ENCODE assay signal across 9 cellular contexts in the genomic region with DNA sequence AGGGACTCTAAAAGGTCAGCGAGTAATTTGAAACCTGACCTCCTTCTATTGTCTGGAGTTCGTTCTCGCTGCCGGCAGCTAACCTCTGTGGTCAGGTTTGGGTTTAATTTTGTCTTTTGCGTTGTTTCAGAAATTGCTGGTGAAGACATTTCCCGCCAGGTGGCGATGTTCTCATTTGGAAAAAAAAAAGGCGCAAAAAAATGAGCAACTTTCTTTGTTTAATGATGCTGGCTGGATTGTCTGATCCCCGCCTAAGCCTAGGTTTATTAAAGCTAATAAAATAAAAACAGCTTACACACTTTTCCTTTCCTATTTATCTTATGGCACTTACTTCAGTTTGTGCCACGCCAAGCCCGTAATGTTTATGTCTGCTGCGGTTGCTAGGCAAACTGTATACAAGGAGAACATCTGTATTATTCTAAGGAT.
A peak's percentile ranks its signal among the peaks of the same experiment; 100 is the strongest.
DNase-seq lines count a peak whose midpoint lies in the region; ATAC-seq, FAIRE-seq and TF ChIP-seq lines count a peak whose summit lies in the region.
"Had no signal": no experiment of that assay in that cellular context is flagged by ENCODE, and none has a peak within 500 bp of the region (broad histone marks: within the 10 kb centered on the region; RNA-seq: fewer than 3 reads in every experiment).

No MANE protein-coding gene starts in this region.

- no peaks in the 10 kb centered on the region for H3K36me3 ChIP-seq in CD8-positive, alpha-beta T cell (ENCODE audit: insufficient read depth, low read length)
- H3K36me3 ChIP-seq: neutrophil had no signal

- H3K36me3 Mint-ChIP-seq in CD8-positive, alpha-beta T cell: no peaks in the 10 kb centered on the region
- H3K36me3 Mint-ChIP-seq in mesothelial cell of epicardium: no peaks in the 10 kb centered on the region

- no peak for ATAC-seq in CD8-positive, alpha-beta T cell
- ATAC-seq in GM21619 (IDR thresholded peaks at IDR 0.05; ENCODE audit: unreplicated experiment): no peak

- no peak overlapping the region for H3K4me3 ChIP-seq in CD8-positive, alpha-beta T cell (ENCODE audit: low read depth, low read length)

- FAIRE-seq in GM18507 (lab: Jason Lieb, UNC): peak; percentile 71

- H3K27me3 Mint-ChIP-seq in CD8-positive, alpha-beta T cell (ENCODE audit: low read depth): peaks cover 18% of the 10 kb centered on the region
- H3K27me3 Mint-ChIP-seq in mesothelial cell of epicardium (ENCODE audit: low read depth): peaks cover 26% of the 10 kb centered on the region

- intact Hi-C loops in CD8-positive, alpha-beta T cell (cut with DNase I, micrococcal nuclease): loop anchor here in 1 of 2 experiments (10.0 kb wide), 1 partner anchor 1664 kb away; no protein-coding TSS in a partner anchor

- no peak overlapping the region for H3K4me3 Mint-ChIP-seq in CD8-positive, alpha-beta T cell
- H3K4me3 Mint-ChIP-seq in mesothelial cell of epicardium: peak overlapping the region; percentile 2

- H3K27me3 ChIP-seq in CD8-positive, alpha-beta T cell (ENCODE audit: insufficient read depth, low read length): no peaks in the 10 kb centered on the region

- DNase-seq in CD8-positive, alpha-beta T cell: no peak
- DNase-seq in GM18507 (ENCODE audit: extremely low spot score, insufficient read length, low read depth): no peak
- DNase-seq in NOMO-1 treated with DMSO at 0.1 percent for 48 hours (lab: John Stamatoyannopoulos, UW; ENCODE audit: unreplicated experiment): peak; percentile 33
- peak; percentile 1 for DNase-seq in cerebellum (ENCODE audit: low spot score)
- peak in 1 of 2 experiments; percentile 62 for DNase-seq in mesothelial cell of epicardium (ENCODE audit: low spot score in 2 of 2, unreplicated experiment in 2 of 2)
- no peak for DNase-seq in NK-92 (lab: John Stamatoyannopoulos, UW; ENCODE audit: unreplicated experiment)
- DNase-seq in NCI-H2081 treated with DMSO at 0.1 percent for 48 hours (lab: John Stamatoyannopoulos, UW): no peak

- no peaks in the 10 kb centered on the region for H3K4me1 Mint-ChIP-seq in CD8-positive, alpha-beta T cell (ENCODE audit: low read depth)
- H3K4me1 Mint-ChIP-seq in mesothelial cell of epicardium: peaks cover 12% of the 10 kb centered on the region

- H3K9me3 Mint-ChIP-seq in CD8-positive, alpha-beta T cell: no peaks in the 10 kb centered on the region
- no peaks in the 10 kb centered on the region for H3K9me3 Mint-ChIP-seq in mesothelial cell of epicardium

- H3K4me1 ChIP-seq in CD8-positive, alpha-beta T cell (ENCODE audit: insufficient read depth, low read length): no peaks in the 10 kb centered on the region

- TF ChIP-seq CTCF in CD8-positive, alpha-beta T cell (IDR thresholded peaks at IDR 0.05): peak; percentile 45
- TF ChIP-seq CTCF in mesothelial cell of epicardium (IDR thresholded peaks at IDR 0.05; ENCODE audit: unreplicated experiment): peak; percentile 90

- CTCF ChIA-PET in CD8-positive, alpha-beta T cell (lab: Charles Lee): interaction anchor here (1.2 to 2.2 kb wide), 2 partner anchors 12 to 18 kb away, joined by 3 to 9 read pairs; no protein-coding TSS in a partner anchor

- no peak overlapping the region for H3K27ac ChIP-seq in CD8-positive, alpha-beta T cell (ENCODE audit: low read depth, low read length)
- H3K27ac ChIP-seq: neutrophil had no signal

- no peaks in the 10 kb centered on the region for H3K9me3 ChIP-seq in CD8-positive, alpha-beta T cell (ENCODE audit: low read length)
- H3K9me3 ChIP-seq: neutrophil had no signal

- POLR2A ChIA-PET in CD8-positive, alpha-beta T cell (lab: Charles Lee): no interaction called here

- no peak overlapping the region for H3K27ac Mint-ChIP-seq in CD8-positive, alpha-beta T cell
- H3K27ac Mint-ChIP-seq in mesothelial cell of epicardium: peak overlapping the region; percentile 49

Comparison
In these comparisons a context has a peak if more than half of its experiments do, and no peak if none do; other contexts are left out.
1. DNase-seq: peak in NOMO-1 treated with DMSO at 0.1 percent for 48 hours (single experiment) and cerebellum (single experiment); none in CD8-positive, alpha-beta T cell (0 of 7), GM18507 (single experiment), NK-92 (single experiment) and NCI-H2081 treated with DMSO at 0.1 percent for 48 hours (single experiment).